32 cellular contexts compared by ENCODE assay signal in the genomic region with DNA sequence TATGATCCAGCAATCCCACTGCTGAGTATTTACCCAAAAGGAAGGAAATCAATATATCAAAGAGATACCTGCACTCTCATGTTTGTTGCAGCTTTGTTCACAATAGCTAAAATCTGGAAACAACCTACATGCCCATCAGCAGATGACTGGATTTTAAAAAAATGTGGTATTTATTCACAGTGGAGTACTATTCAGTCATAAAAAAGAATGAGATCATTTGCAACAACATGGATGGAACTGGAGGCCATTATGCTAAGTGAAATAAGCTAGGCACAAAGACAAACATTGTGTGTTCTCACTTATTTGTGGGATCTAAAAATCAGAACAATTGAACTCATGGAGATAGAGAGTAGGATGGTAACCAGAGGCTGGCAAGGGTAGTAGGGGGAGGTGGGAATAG.
"Had no signal": no experiment of that assay in that cellular context is flagged by ENCODE, and none has a peak within 500 bp of the region (broad histone marks: within the 10 kb centered on the region; RNA-seq: fewer than 3 reads in every experiment).

No MANE protein-coding gene starts in this region.

- DNase-seq: activated CD4-positive, alpha-beta memory T cell treated with anti-CD3 and anti-CD28 coated beads, Interleukin-2, amount 10 ng/mL, durations not matched to agents 7 days and 5 days; activated CD4-positive, alpha-beta T cell treated with anti-CD3 and anti-CD28 coated beads for 1 hour; activated CD4-positive, alpha-beta T cell treated with anti-CD3 and anti-CD28 coated beads for 4 hours; activated CD4-positive, alpha-beta T cell treated with anti-CD3 and anti-CD28 coated beads, Interleukin-2, amount 10 ng/mL, durations not matched to agents 7 days and 5 days; activated CD4-positive, alpha-beta T cell treated with anti-CD3 and anti-CD28 coated beads, Interleukin-2, amount 50 U/mL, for 4 hours; activated CD8-positive, alpha-beta memory T cell treated with anti-CD3 and anti-CD28 coated beads, Interleukin-2, amount 50 U/mL, for 48 hours; activated gamma-delta T cell; activated naive CD4-positive, alpha-beta T cell; activated naive CD4-positive, alpha-beta T cell treated with anti-CD3 and anti-CD28 coated beads, Interleukin-2, amount 10 ng/mL, durations not matched to agents 7 days and 5 days; activated naive CD8-positive, alpha-beta T cell treated with anti-CD3 and anti-CD28 coated beads, Interleukin-2, amount 10 ng/mL, durations not matched to agents 7 days and 5 days; activated T-cell treated with anti-CD3 and anti-CD28 coated beads for 4 hours; activated T-cell treated with anti-CD3 and anti-CD28 coated beads, Interleukin-2, amount 50 U/mL, for 24 hours; activated T-cell treated with anti-CD3 and anti-CD28 coated beads, Interleukin-2, amount 50 U/mL, for 72 hours; central memory CD4-positive, alpha-beta T cell; cerebellar nuclear complex; colonic mucosa; effector CD8-positive, alpha-beta T cell; esophagus squamous epithelium; foreskin melanocyte; heart left ventricle; T-helper 2 cell had no signal

- H3K4me3 Mint-ChIP-seq: activated CD4-positive, alpha-beta memory T cell treated with anti-CD3 and anti-CD28 coated beads, Interleukin-2, amount 10 ng/mL, durations not matched to agents 7 days and 5 days; activated CD4-positive, alpha-beta T cell treated with anti-CD3 and anti-CD28 coated beads, Interleukin-2, amount 10 ng/mL, durations not matched to agents 7 days and 5 days; activated naive CD4-positive, alpha-beta T cell treated with anti-CD3 and anti-CD28 coated beads, Interleukin-2, amount 10 ng/mL, durations not matched to agents 7 days and 5 days; activated T-cell treated with anti-CD3 and anti-CD28 coated beads, Interleukin-2, amount 50 U/mL, for 24 hours; activated T-cell treated with anti-CD3 and anti-CD28 coated beads, Interleukin-2, amount 50 U/mL, for 72 hours; brain; WTC11 had no signal

- H3K27ac ChIP-seq: ascending aorta, breast epithelium, cardiac muscle cell, colonic mucosa, epithelial cell of prostate, esophagus squamous epithelium, heart left ventricle, VCaP had no signal

- ATAC-seq: activated T-cell treated with anti-CD3 and anti-CD28 coated beads, Interleukin-2, amount 50 U/mL, for 72 hours; heart left ventricle; WTC11 had no signal

- H3K4me1 ChIP-seq: ascending aorta, breast epithelium, colonic mucosa, esophagus squamous epithelium had no signal

- H3K27me3 Mint-ChIP-seq: activated CD4-positive, alpha-beta memory T cell treated with anti-CD3 and anti-CD28 coated beads, Interleukin-2, amount 10 ng/mL, durations not matched to agents 7 days and 5 days; activated CD4-positive, alpha-beta T cell treated with anti-CD3 and anti-CD28 coated beads, Interleukin-2, amount 10 ng/mL, durations not matched to agents 7 days and 5 days; activated naive CD4-positive, alpha-beta T cell treated with anti-CD3 and anti-CD28 coated beads, Interleukin-2, amount 10 ng/mL, durations not matched to agents 7 days and 5 days; activated naive CD8-positive, alpha-beta T cell treated with anti-CD3 and anti-CD28 coated beads, Interleukin-2, amount 10 ng/mL, durations not matched to agents 7 days and 5 days; activated T-cell treated with anti-CD3 and anti-CD28 coated beads, Interleukin-2, amount 50 U/mL, for 24 hours; brain had no signal

- H3K36me3 ChIP-seq: ascending aorta, breast epithelium, cardiac muscle cell, colonic mucosa, esophagus squamous epithelium had no signal

- H3K4me3 ChIP-seq: ascending aorta, breast epithelium, cardiac muscle cell, colonic mucosa, esophagus squamous epithelium, heart left ventricle had no signal

- H3K27me3 ChIP-seq: ascending aorta, breast epithelium, cardiac muscle cell, colonic mucosa, esophagus squamous epithelium, heart left ventricle had no signal

- H3K36me3 Mint-ChIP-seq: activated naive CD4-positive, alpha-beta T cell treated with anti-CD3 and anti-CD28 coated beads, Interleukin-2, amount 10 ng/mL, durations not matched to agents 7 days and 5 days; activated naive CD4-positive, alpha-beta T cell treated with anti-CD3 and anti-CD28 coated beads, Interleukin-2, amount 50 U/mL, for 72 hours; WTC11 had no signal

- H3K9me3 ChIP-seq: ascending aorta, breast epithelium, colonic mucosa, esophagus squamous epithelium, heart left ventricle had no signal

- H3K9me3 Mint-ChIP-seq: activated naive CD4-positive, alpha-beta T cell treated with anti-CD3 and anti-CD28 coated beads, Interleukin-2, amount 10 ng/mL, durations not matched to agents 7 days and 5 days; activated naive CD4-positive, alpha-beta T cell treated with anti-CD3 and anti-CD28 coated beads, Interleukin-2, amount 50 U/mL, for 72 hours; activated T-cell treated with anti-CD3 and anti-CD28 coated beads, Interleukin-2, amount 50 U/mL, for 24 hours; activated T-cell treated with anti-CD3 and anti-CD28 coated beads, Interleukin-2, amount 50 U/mL, for 72 hours had no signal

- H3K27ac Mint-ChIP-seq: activated CD4-positive, alpha-beta memory T cell treated with anti-CD3 and anti-CD28 coated beads, Interleukin-2, amount 10 ng/mL, durations not matched to agents 7 days and 5 days; activated CD4-positive, alpha-beta T cell treated with anti-CD3 and anti-CD28 coated beads, Interleukin-2, amount 10 ng/mL, durations not matched to agents 7 days and 5 days; activated naive CD4-positive, alpha-beta T cell treated with anti-CD3 and anti-CD28 coated beads, Interleukin-2, amount 10 ng/mL, durations not matched to agents 7 days and 5 days; activated naive CD4-positive, alpha-beta T cell treated with anti-CD3 and anti-CD28 coated beads, Interleukin-2, amount 50 U/mL, for 72 hours; activated T-cell treated with anti-CD3 and anti-CD28 coated beads, Interleukin-2, amount 50 U/mL, for 24 hours; activated T-cell treated with anti-CD3 and anti-CD28 coated beads, Interleukin-2, amount 50 U/mL, for 72 hours; brain; WTC11 had no signal

- FAIRE-seq: endometrium, endothelial cell of umbilical vein, TTC549 had no signal
